Comparison of ENCODE assay signal across 13 cellular contexts in the genomic region with DNA sequence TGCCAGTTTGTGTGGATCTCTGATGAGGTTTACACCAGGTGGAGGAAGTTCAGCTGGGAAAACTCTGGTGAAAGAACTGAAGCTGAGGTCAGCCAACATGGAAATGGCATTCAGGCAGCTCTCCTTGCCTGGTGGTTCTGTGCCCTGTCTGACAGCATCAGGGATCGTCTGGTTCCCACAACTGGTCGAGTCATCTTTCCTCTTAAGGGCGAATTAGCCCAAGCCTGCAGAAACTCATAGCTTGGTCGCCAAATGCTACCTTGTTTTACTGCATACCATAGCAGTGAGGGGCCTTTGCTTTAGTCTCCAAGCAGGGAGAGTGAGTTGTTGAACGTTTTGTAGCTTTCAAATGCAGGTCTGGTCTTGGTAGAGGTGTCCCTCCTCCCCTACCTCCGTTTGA. TPM values are rescaled to one million over a fixed set of nuclear protein-coding genes. Genes with fewer than 3 reads are reported as not detected.
DNase-seq lines count a peak whose midpoint lies in the region; ATAC-seq and TF ChIP-seq lines count a peak whose summit lies in the region.
"Had no signal": no experiment of that assay in that cellular context is flagged by ENCODE, and none has a peak within 500 bp of the region (broad histone marks: within the 10 kb centered on the region; RNA-seq: fewer than 3 reads in every experiment).

No MANE protein-coding gene starts in this region.

- H3K4me1 Mint-ChIP-seq in endodermal cell (peaks cover 60% of the 10 kb centered on the region), nephron (peaks cover 36% of the 10 kb centered on the region)
- no peaks in the 10 kb centered on the region for H3K4me1 Mint-ChIP-seq in activated T-cell treated with anti-CD3 and anti-CD28 coated beads, Interleukin-2, amount 50 U/mL, for 24 hours (ENCODE audit: low read depth)
- H3K4me1 Mint-ChIP-seq in activated CD8-positive, alpha-beta memory T cell treated with anti-CD3 and anti-CD28 coated beads, Interleukin-2, amount 10 ng/mL, durations not matched to agents 7 days and 5 days, result peaks cover 12% of the 10 kb centered on the region

- H3K36me3 ChIP-seq in endodermal cell (ENCODE audit: control insufficient read depth, insufficient read depth, low read length) (no peaks in the 10 kb centered on the region), A673 (ENCODE audit: insufficient read depth, low read length, poor library complexity, severe bottlenecking) (no peaks in the 10 kb centered on the region)

- no peak overlapping the region for H3K9ac ChIP-seq in endodermal cell (ENCODE audit: extremely low read depth, low read length, poor library complexity, severe bottlenecking)

- intact Hi-C loops in A673 (cut with micrococcal nuclease; ENCODE audit: unreplicated experiment), result no loop called here

- H3K9me3 ChIP-seq in endodermal cell (ENCODE audit: control insufficient read depth, low read length) (no peaks in the 10 kb centered on the region), A673 (ENCODE audit: low read depth, low read length, poor library complexity, severe bottlenecking) (no peaks in the 10 kb centered on the region)

- H3K9me3 Mint-ChIP-seq in endodermal cell (no peaks in the 10 kb centered on the region), nephron (no peaks in the 10 kb centered on the region)
- H3K9me3 Mint-ChIP-seq in activated T-cell treated with anti-CD3 and anti-CD28 coated beads, Interleukin-2, amount 50 U/mL, for 24 hours, result no peaks in the 10 kb centered on the region
- no peaks in the 10 kb centered on the region for H3K9me3 Mint-ChIP-seq in activated CD8-positive, alpha-beta memory T cell treated with anti-CD3 and anti-CD28 coated beads, Interleukin-2, amount 10 ng/mL, durations not matched to agents 7 days and 5 days (ENCODE audit: low read depth)
- H3K9me3 Mint-ChIP-seq: CD4-positive, alpha-beta memory T cell had no signal

- BruUV-seq in A673 (replicated peaks; lab: Mats Ljungman, UMichigan), result no TSS peak

- no peak overlapping the region for H3K4me3 Mint-ChIP-seq in endodermal cell
- H3K4me3 Mint-ChIP-seq in nephron, result peak overlapping the region in 2 of 3 experiments; percentile 5 to 9
- no peak overlapping the region for H3K4me3 Mint-ChIP-seq in activated T-cell treated with anti-CD3 and anti-CD28 coated beads, Interleukin-2, amount 50 U/mL, for 24 hours
- no peak overlapping the region for H3K4me3 Mint-ChIP-seq in activated CD8-positive, alpha-beta memory T cell treated with anti-CD3 and anti-CD28 coated beads, Interleukin-2, amount 10 ng/mL, durations not matched to agents 7 days and 5 days

- ATAC-seq in GM18520 (IDR thresholded peaks at IDR 0.05; ENCODE audit: unreplicated experiment), result no peak
- no peak for ATAC-seq in activated CD8-positive, alpha-beta memory T cell treated with anti-CD3 and anti-CD28 coated beads, Interleukin-2, amount 10 ng/mL, durations not matched to agents 7 days and 5 days
- ATAC-seq: K562 had no signal

- DNase-seq in ELR (ENCODE audit: low read depth) (peak; percentile 38), NCI-H226 (peak; percentile 57), endodermal cell (peak; percentile 60), A673 (ENCODE audit: low spot score) (no peak)
- no peak for DNase-seq in activated T-cell treated with anti-CD3 and anti-CD28 coated beads, Interleukin-2, amount 50 U/mL, for 24 hours
- no peak for DNase-seq in activated CD8-positive, alpha-beta memory T cell treated with anti-CD3 and anti-CD28 coated beads, Interleukin-2, amount 10 ng/mL, durations not matched to agents 7 days and 5 days
- DNase-seq: activated naive CD4-positive, alpha-beta T cell treated with anti-CD3 and anti-CD28 coated beads, Interleukin-2, amount 50 U/mL, for 16 hours; CD4-positive, alpha-beta memory T cell; nucleus accumbens; T-helper 9 cell had no signal

- H3K27ac ChIP-seq in endodermal cell (ENCODE audit: low read depth, low read length) (no peak overlapping the region), A673 (ENCODE audit: low read depth, low read length, poor library complexity, severe bottlenecking) (no peak overlapping the region)

- H3K27ac Mint-ChIP-seq in endodermal cell (peak overlapping the region; percentile 30), nephron (peak overlapping the region; percentile 52 to 88 (median 66))
- no peak overlapping the region for H3K27ac Mint-ChIP-seq in activated T-cell treated with anti-CD3 and anti-CD28 coated beads, Interleukin-2, amount 50 U/mL, for 24 hours
- no peak overlapping the region for H3K27ac Mint-ChIP-seq in activated CD8-positive, alpha-beta memory T cell treated with anti-CD3 and anti-CD28 coated beads, Interleukin-2, amount 10 ng/mL, durations not matched to agents 7 days and 5 days
- H3K27ac Mint-ChIP-seq: CD4-positive, alpha-beta memory T cell had no signal

- TF ChIP-seq CTCF in endodermal cell (conservative IDR thresholded peaks at IDR 0.05) (no peak), nephron (IDR thresholded peaks at IDR 0.05; ENCODE audit: unreplicated experiment in 3 of 3) (no peak), A673 (conservative IDR thresholded peaks at IDR 0.05; ENCODE audit: low read depth, low read length) (no peak)

- CTCF ChIA-PET in activated CD8-positive, alpha-beta memory T cell treated with anti-CD3 and anti-CD28 coated beads, Interleukin-2, amount 10 ng/mL, durations not matched to agents 7 days and 5 days (lab: Charles Lee), result interaction anchor here (1.3 kb wide), 1 partner anchor 15 kb away, joined by 3 read pairs; no protein-coding TSS in a partner anchor
- CTCF ChIA-PET in A673 (lab: Charles Lee), result no interaction called here

- H3K36me3 Mint-ChIP-seq in endodermal cell (ENCODE audit: low read depth) (peaks cover 14% of the 10 kb centered on the region), nephron (ENCODE audit: low read depth) (no peaks in the 10 kb centered on the region)
- H3K36me3 Mint-ChIP-seq in activated T-cell treated with anti-CD3 and anti-CD28 coated beads, Interleukin-2, amount 50 U/mL, for 24 hours (ENCODE audit: low read depth), result no peaks in the 10 kb centered on the region
- peaks cover 27% of the 10 kb centered on the region for H3K36me3 Mint-ChIP-seq in activated CD8-positive, alpha-beta memory T cell treated with anti-CD3 and anti-CD28 coated beads, Interleukin-2, amount 10 ng/mL, durations not matched to agents 7 days and 5 days
- H3K36me3 Mint-ChIP-seq: CD4-positive, alpha-beta memory T cell had no signal

- POLR2A ChIA-PET in A673 (lab: Charles Lee; ENCODE audit: low non-redundant PET), result no interaction called here

- H3K27me3 ChIP-seq in endodermal cell (ENCODE audit: control insufficient read depth, insufficient read depth, low read length, poor library complexity, severe bottlenecking) (no peaks in the 10 kb centered on the region), A673 (replicated peaks; ENCODE audit: insufficient read depth, low read depth, low read length, poor library complexity) (peaks cover 3% of the 10 kb centered on the region)

- H3K27me3 Mint-ChIP-seq in endodermal cell (ENCODE audit: insufficient read depth) (peaks cover 6% of the 10 kb centered on the region), nephron (ENCODE audit: low read depth) (peaks cover 40% of the 10 kb centered on the region)
- H3K27me3 Mint-ChIP-seq in activated T-cell treated with anti-CD3 and anti-CD28 coated beads, Interleukin-2, amount 50 U/mL, for 24 hours, result peaks cover 19% of the 10 kb centered on the region
- peaks cover under 1% of the 10 kb centered on the region for H3K27me3 Mint-ChIP-seq in activated CD8-positive, alpha-beta memory T cell treated with anti-CD3 and anti-CD28 coated beads, Interleukin-2, amount 10 ng/mL, durations not matched to agents 7 days and 5 days

- H3K4me3 ChIP-seq in endodermal cell (ENCODE audit: low read length) (peak overlapping the region; percentile 22), A673 (ENCODE audit: low read depth, low read length, poor library complexity, severe bottlenecking) (no peak overlapping the region)
- H3K4me3 ChIP-seq: K562 had no signal

- peaks cover 36% of the 10 kb centered on the region for H3K4me1 ChIP-seq in endodermal cell (ENCODE audit: control insufficient read depth, insufficient read depth, low read length)
- H3K4me1 ChIP-seq in A673 (ENCODE audit: insufficient read depth, low read length, poor library complexity, severe bottlenecking), result no peaks in the 10 kb centered on the region

- WGBS in endodermal cell (ENCODE audit: insufficient coverage in 1 of 2, insufficient read length in 1 of 2), 2 experiments, result 50 to 62% methylated on average over 4 to 6 of the region's 6 CpGs

RNA-seq across cellular contexts. Expression of a gene that starts 7.2 kb away (rescaled TPM):
- total RNA-seq in endodermal cell (10 to 100 TPM; 34.7 to 48.4 TPM), A673 (2021) (5.6 and 9.6 TPM in 2 replicates)
- 3.7 TPM for polyA plus RNA-seq in endodermal cell (2013, experiment 1 of 2)
- polyA plus RNA-seq in endodermal cell (2013, experiment 2 of 2), result 3.9 TPM
- 10 to 100 TPM; 62.5 to 80.2 TPM for total RNA-seq in activated CD8-positive, alpha-beta memory T cell treated with anti-CD3 and anti-CD28 coated beads, Interleukin-2, amount 10 ng/mL, durations not matched to agents 7 days and 5 days

Comparison
In these comparisons a context has a peak if more than half of its experiments do, and no peak if none do; other contexts are left out.
1. DNase-seq: peak in ELR (single experiment), NCI-H226 (single experiment) and endodermal cell (single experiment); none in activated T-cell treated with anti-CD3 and anti-CD28 coated beads, Interleukin-2, amount 50 U/mL, for 24 hours (single experiment), activated CD8-positive, alpha-beta memory T cell treated with anti-CD3 and anti-CD28 coated beads, Interleukin-2, amount 10 ng/mL, durations not matched to agents 7 days and 5 days (single experiment) and A673 (single experiment).
2. H3K27ac Mint-ChIP-seq: peak in endodermal cell (single experiment) and nephron (3 of 3); none in activated T-cell treated with anti-CD3 and anti-CD28 coated beads, Interleukin-2, amount 50 U/mL, for 24 hours (single experiment) and activated CD8-positive, alpha-beta memory T cell treated with anti-CD3 and anti-CD28 coated beads, Interleukin-2, amount 10 ng/mL, durations not matched to agents 7 days and 5 days (single experiment).
3. H3K4me3 Mint-ChIP-seq: peak in nephron (2 of 3); none in endodermal cell (single experiment), activated T-cell treated with anti-CD3 and anti-CD28 coated beads, Interleukin-2, amount 50 U/mL, for 24 hours (single experiment) and activated CD8-positive, alpha-beta memory T cell treated with anti-CD3 and anti-CD28 coated beads, Interleukin-2, amount 10 ng/mL, durations not matched to agents 7 days and 5 days (single experiment).